ENCODE assay signal across 8 cellular contexts in the genomic region with DNA sequence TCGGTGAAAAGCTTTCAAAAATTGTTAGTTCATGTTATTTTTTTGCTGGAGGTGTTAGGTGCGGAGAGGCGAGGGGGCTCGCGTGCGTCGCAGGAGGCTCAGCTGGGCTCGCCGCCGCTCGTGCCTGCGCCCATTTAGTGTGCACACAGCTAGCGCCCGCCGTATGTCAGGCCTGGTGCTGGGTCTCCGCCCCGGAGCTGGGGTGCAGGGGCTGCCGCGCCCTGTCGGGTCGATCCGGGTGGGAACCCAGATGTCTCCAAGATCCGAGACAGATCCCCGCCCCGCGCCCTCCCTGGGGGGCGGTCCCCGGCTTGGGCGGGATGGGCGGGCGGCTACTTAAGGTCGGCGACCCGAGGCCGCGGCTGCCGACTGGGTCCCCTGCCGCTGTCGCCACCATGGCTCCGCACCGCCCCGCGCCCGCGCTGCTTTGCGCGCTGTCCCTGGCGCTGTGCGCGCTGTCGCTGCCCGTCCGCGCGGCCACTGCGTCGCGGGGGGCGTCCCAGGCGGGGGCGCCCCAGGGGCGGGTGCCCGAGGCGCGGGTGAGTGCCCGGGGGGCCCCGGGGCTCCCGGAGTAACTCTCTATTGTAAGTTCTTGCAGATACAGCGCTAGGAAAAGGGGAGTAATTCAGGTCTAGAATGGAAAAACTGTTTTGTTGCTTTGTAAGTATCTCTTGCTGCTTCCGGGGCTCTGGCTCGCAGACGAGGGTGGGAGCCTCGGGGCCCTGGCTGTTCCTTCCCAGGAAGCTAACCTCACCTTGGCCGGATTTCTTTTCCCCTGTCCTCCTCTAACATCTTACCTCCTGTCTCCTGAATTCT. TPM values are rescaled to one million over a fixed set of nuclear protein-coding genes. Genes with fewer than 3 reads are reported as not detected.
DNase-seq lines count a peak whose midpoint lies in the region; ATAC-seq and TF ChIP-seq lines count a peak whose summit lies in the region.

No MANE protein-coding gene starts in this region.

- ATAC-seq in HG03442 (IDR thresholded peaks at IDR 0.05; ENCODE audit: unreplicated experiment): peak; percentile 38

- intact Hi-C loops in activated T-helper 2 cell treated with anti-CD3 and anti-CD28 coated beads, Interferon-gamma antibody, Interleukin-2, Interleukin-4, amounts not matched to agents 10 μg/mL and 5 μg/mL and 100 μg/mL, durations not matched to agents 14 hours and 24 hours and 36 hours (cut with micrococcal nuclease): no loop called here
- intact Hi-C loops in head of caudate nucleus (cut with DNase I): no loop called here

- no peaks in the 10 kb centered on the region for H3F3A ChIP-seq in DOHH2 (ENCODE audit: control insufficient read depth, insufficient read depth)

- peak overlapping the region; percentile 70 for H3K4me3 ChIP-seq in DOHH2 (ENCODE audit: low read length)
- peak overlapping the region; percentile 29 to 61 for H3K4me3 ChIP-seq in neutrophil (ENCODE audit: low read depth in 1 of 2, low read length in 1 of 2)
- no peak overlapping the region for H3K4me3 ChIP-seq in MG63

- DNase-seq in activated T-helper 2 cell treated with anti-CD3 and anti-CD28 coated beads, Interferon-gamma antibody, Interleukin-2, Interleukin-4, amounts not matched to agents 10 μg/mL and 5 μg/mL and 100 μg/mL, durations not matched to agents 14 hours and 24 hours and 36 hours (ENCODE audit: low spot score): no peak
- DNase-seq in head of caudate nucleus: peak in 37 of 42 donors; percentile 41 to 86 (median 70)
- DNase-seq in MG63: no peak
- no peak for DNase-seq in DMS114 treated with DMSO at 0.1 percent for 48 hours (lab: John Stamatoyannopoulos, UW; ENCODE audit: unreplicated experiment)
- DNase-seq in T-helper 9 cell: no peak

- no peaks in the 10 kb centered on the region for H3K79me2 ChIP-seq in DOHH2 (ENCODE audit: control insufficient read depth, low read length)

- no peaks in the 10 kb centered on the region for H3K9me3 ChIP-seq in DOHH2 (ENCODE audit: control insufficient read depth, insufficient read depth, low read length)
- no peaks in the 10 kb centered on the region for H3K9me3 ChIP-seq in neutrophil
- H3K9me3 ChIP-seq in MG63: no peaks in the 10 kb centered on the region

- H3K4me1 Mint-ChIP-seq in activated T-helper 2 cell treated with anti-CD3 and anti-CD28 coated beads, Interferon-gamma antibody, Interleukin-2, Interleukin-4, amounts not matched to agents 10 μg/mL and 5 μg/mL and 100 μg/mL, durations not matched to agents 14 hours and 24 hours and 36 hours (ENCODE audit: low read depth): peaks cover 10% of the 10 kb centered on the region

- H3K27me3 ChIP-seq in DOHH2 (ENCODE audit: control insufficient read depth, low read length) (peaks cover 14% of the 10 kb centered on the region), neutrophil (no peaks in the 10 kb centered on the region), MG63 (no peaks in the 10 kb centered on the region)

- H4K20me1 ChIP-seq in DOHH2 (ENCODE audit: control insufficient read depth, insufficient read depth, low read depth, low read length): no peaks in the 10 kb centered on the region

- no peaks in the 10 kb centered on the region for H3K36me3 Mint-ChIP-seq in activated T-helper 2 cell treated with anti-CD3 and anti-CD28 coated beads, Interferon-gamma antibody, Interleukin-2, Interleukin-4, amounts not matched to agents 10 μg/mL and 5 μg/mL and 100 μg/mL, durations not matched to agents 14 hours and 24 hours and 36 hours (ENCODE audit: low read depth)

- no peaks in the 10 kb centered on the region for H3K9me2 ChIP-seq in DOHH2 (replicated peaks; ENCODE audit: control insufficient read depth, low read length)

- no peak overlapping the region for H3K27ac ChIP-seq in DOHH2 (ENCODE audit: low read depth, low read length)
- H3K27ac ChIP-seq in neutrophil: no peak overlapping the region

- H3K4me1 ChIP-seq in DOHH2 (ENCODE audit: control insufficient read depth, low read length) (peaks cover 15% of the 10 kb centered on the region), neutrophil (ENCODE audit: control insufficient read depth in 1 of 2, insufficient read depth in 1 of 2, low read depth in 1 of 2, low read length in 1 of 2) (peaks cover 40 to 52% of the 10 kb centered on the region in 2 experiments)

- no peak for TF ChIP-seq CTCF in DOHH2 (IDR thresholded peaks at IDR 0.05; ENCODE audit: low read depth, low read length, poor library complexity, severe bottlenecking)
- TF ChIP-seq CTCF in neutrophil (IDR thresholded peaks at IDR 0.05): no peak

- H3K4me2 ChIP-seq in DOHH2 (ENCODE audit: low read length): peak overlapping the region; percentile 82

- peak overlapping the region; percentile 70 for H3K4me3 Mint-ChIP-seq in activated T-helper 2 cell treated with anti-CD3 and anti-CD28 coated beads, Interferon-gamma antibody, Interleukin-2, Interleukin-4, amounts not matched to agents 10 μg/mL and 5 μg/mL and 100 μg/mL, durations not matched to agents 14 hours and 24 hours and 36 hours (ENCODE audit: low read depth)

- H3K36me3 ChIP-seq in DOHH2 (ENCODE audit: control insufficient read depth, low read length) (no peaks in the 10 kb centered on the region), neutrophil (peaks cover 45% of the 10 kb centered on the region), MG63 (no peaks in the 10 kb centered on the region)

- H3K9me3 Mint-ChIP-seq in activated T-helper 2 cell treated with anti-CD3 and anti-CD28 coated beads, Interferon-gamma antibody, Interleukin-2, Interleukin-4, amounts not matched to agents 10 μg/mL and 5 μg/mL and 100 μg/mL, durations not matched to agents 14 hours and 24 hours and 36 hours: no peaks in the 10 kb centered on the region

- H3K27ac Mint-ChIP-seq in activated T-helper 2 cell treated with anti-CD3 and anti-CD28 coated beads, Interferon-gamma antibody, Interleukin-2, Interleukin-4, amounts not matched to agents 10 μg/mL and 5 μg/mL and 100 μg/mL, durations not matched to agents 14 hours and 24 hours and 36 hours: no peak overlapping the region

- peaks cover 21% of the 10 kb centered on the region for H3K27me3 Mint-ChIP-seq in activated T-helper 2 cell treated with anti-CD3 and anti-CD28 coated beads, Interferon-gamma antibody, Interleukin-2, Interleukin-4, amounts not matched to agents 10 μg/mL and 5 μg/mL and 100 μg/mL, durations not matched to agents 14 hours and 24 hours and 36 hours (ENCODE audit: low read depth)

RNA-seq across cellular contexts. Expression of gene GSN, which starts 31.7 kb away (rescaled TPM):
- 1.1 and 1.9 TPM in 2 replicates for total RNA-seq in activated T-helper 2 cell treated with anti-CD3 and anti-CD28 coated beads, Interferon-gamma antibody, Interleukin-2, Interleukin-4, amounts not matched to agents 10 μg/mL and 5 μg/mL and 100 μg/mL, durations not matched to agents 14 hours and 24 hours and 36 hours
- total RNA-seq in MG63 (2014; rRNA removed; shearing (Covaris generic); ENCODE audit: low replicate concordance): 59.8 and 75.0 TPM in 2 replicates

Comparison
In these comparisons a context has a peak if more than half of its experiments do, and no peak if none do; other contexts are left out.
1. DNase-seq: peak in head of caudate nucleus (37 of 42); none in activated T-helper 2 cell treated with anti-CD3 and anti-CD28 coated beads, Interferon-gamma antibody, Interleukin-2, Interleukin-4, amounts not matched to agents 10 μg/mL and 5 μg/mL and 100 μg/mL, durations not matched to agents 14 hours and 24 hours and 36 hours (single experiment), MG63 (single experiment), DMS114 treated with DMSO at 0.1 percent for 48 hours (single experiment) and T-helper 9 cell (single experiment).
2. RNA of gene GSN, which starts 31.7 kb away (total RNA-seq): 59.8 to 75.0 TPM in MG63; 1.1 to 1.9 TPM in activated T-helper 2 cell treated with anti-CD3 and anti-CD28 coated beads, Interferon-gamma antibody, Interleukin-2, Interleukin-4, amounts not matched to agents 10 μg/mL and 5 μg/mL and 100 μg/mL, durations not matched to agents 14 hours and 24 hours and 36 hours; every median in the first group is over 10 times any median in the second.